In the genomic region with DNA sequence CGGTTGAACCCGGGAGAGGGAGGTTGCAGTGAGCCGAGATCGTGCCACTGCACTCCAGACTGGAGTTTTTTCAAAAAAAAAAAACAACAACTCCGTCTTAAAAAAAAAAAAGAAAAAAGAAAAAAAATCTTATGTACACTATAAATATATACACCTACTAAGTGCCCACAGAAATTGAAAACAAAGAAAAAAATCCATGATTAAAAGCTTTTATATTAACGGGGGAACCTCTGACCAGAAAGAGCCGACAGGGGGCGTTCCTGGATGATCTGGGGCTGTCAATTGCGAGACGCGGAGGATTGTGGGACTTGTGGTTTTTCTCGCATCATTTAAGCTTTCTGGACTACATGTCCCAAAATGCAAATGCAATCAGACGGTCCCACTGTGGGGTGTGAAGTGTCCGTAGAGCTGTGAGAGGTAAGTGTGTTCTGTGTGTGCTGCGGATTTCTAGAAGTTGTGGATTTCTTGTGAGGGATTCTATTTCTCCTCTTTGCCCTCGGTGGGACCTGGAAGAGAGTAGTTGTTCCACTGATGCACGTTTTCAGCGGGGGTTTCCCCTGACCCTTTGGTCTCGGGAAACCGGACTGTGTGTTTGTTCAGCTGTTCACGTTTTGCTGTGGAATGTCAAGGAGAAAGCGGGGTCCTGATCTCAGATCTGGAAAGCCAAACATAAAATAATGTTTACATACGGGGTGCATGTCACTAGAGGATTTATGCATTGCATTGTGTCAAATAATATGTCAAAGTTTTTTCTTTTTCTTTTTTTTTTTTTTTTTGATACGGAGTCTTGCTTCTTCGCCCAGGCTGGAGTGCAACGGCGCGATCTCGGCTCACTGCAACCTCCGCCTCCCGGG, we compare ENCODE assay signal across 8 cellular contexts. TPM values are rescaled to one million over a fixed set of nuclear protein-coding genes. Genes with fewer than 3 reads are reported as not detected.
DNase-seq lines count a peak whose midpoint lies in the region; ATAC-seq and TF ChIP-seq lines count a peak whose summit lies in the region.

Gene SIRT4, plus strand, starts transcription at position 360 of the 854 bp plus-strand sequence. CDS start 1,241 bp downstream, outside the sequence.

- intact Hi-C loops in colonic mucosa (cut with DNase I): no loop called here
- intact Hi-C loops in left colon (cut with DNase I, micrococcal nuclease): no loop called here

- peak within 1 kb of the TSS; percentile 52 to 72 for H3K9ac ChIP-seq in colonic mucosa (ENCODE audit: low read depth in 2 of 2, low read length in 2 of 2)

- H3K4me3 ChIP-seq in colonic mucosa: peak within 1 kb of the TSS; percentile 64

- no peaks in the 10 kb centered on the region for H3K9me3 ChIP-seq in colonic mucosa

- peak; percentile 74 for TF ChIP-seq CTCF in colonic mucosa (IDR thresholded peaks at IDR 0.05)

- no peaks in the 10 kb centered on the region for H3K27me3 ChIP-seq in colonic mucosa

- peak; percentile 42 for TF ChIP-seq POLR2A in GM19099 (IDR thresholded peaks at IDR 0.05; ENCODE audit: extremely low read depth, insufficient read length, low read depth)

- no peaks in the 10 kb centered on the region for H3K36me3 ChIP-seq in colonic mucosa

- no peaks in the 10 kb centered on the region for H3K4me1 ChIP-seq in colonic mucosa

- peak within 1 kb of the TSS; percentile 71 for H3K27ac ChIP-seq in colonic mucosa

- ATAC-seq in HG03432 (IDR thresholded peaks at IDR 0.05; ENCODE audit: unreplicated experiment) (peak; percentile 96), left colon (peak; percentile 99)

- DNase-seq in Ammon's horn (ENCODE audit: low spot score): peak; percentile 97
- peak; percentile 95 for DNase-seq in NCI-H460 (ENCODE audit: extremely low read depth, low read depth)
- peak; percentile 85 to 86 for DNase-seq in activated CD4-positive, alpha-beta T cell treated with anti-CD3 and anti-CD28 coated beads for 24 hours (ENCODE audit: low read depth in 2 of 2)
- peak; percentile 95 for DNase-seq in colonic mucosa
- DNase-seq in left colon: peak; percentile 88 to 96
- DNase-seq in stimulated activated CD4-positive, alpha-beta T cell treated with anti-CD3 and anti-CD28 coated beads, Interleukin-2, amount 100 ng/mL, for 24 hours: peak; percentile 88 to 92

RNA-seq across cellular contexts. Expression of gene SIRT4, which starts in this region (rescaled TPM):
- 0.97 and 1.7 TPM in 2 replicates for total RNA-seq in NCI-H460 (2014; rRNA removed; shearing (Covaris generic))
- polyA plus RNA-seq in NCI-H460 (2014; cell fraction: nucleus; rRNA removed): 0.11 and 3.4 TPM in 2 replicates
- total RNA-seq in colonic mucosa: 1 to 10 TPM; 1.3 to 1.6 TPM
- 1 to 10 TPM; 1.2 to 1.3 TPM for total RNA-seq in left colon

Comparison
In these comparisons a context has a peak if more than half of its experiments do, and no peak if none do; other contexts are left out.
1. Peak in every context shown above with its lines: DNase-seq, ATAC-seq, H3K4me3 ChIP-seq and H3K27ac ChIP-seq.